In genomic region chr4:2596153-2596552, GRCh38 we compare ENCODE assay signal across 1 cellular context.
TF ChIP-seq lines count a peak whose summit lies in the region.

No MANE protein-coding gene starts in this region.

TF ChIP-seq in GM23338, 12 proteins besides CTCF, POLR2A, EP300 and RAD21:
- no peak for TF ChIP-seq ZNF331 (CRISPR knock-in tag; IDR thresholded peaks at IDR 0.05; ENCODE audit: low read depth)
- no peak for TF ChIP-seq POLR2AphosphoS5 (IDR thresholded peaks at IDR 0.05; ENCODE audit: low read depth)
- TF ChIP-seq CREB1 (CRISPR knock-in tag; IDR thresholded peaks at IDR 0.05; ENCODE audit: low read depth): no peak
- no peak for TF ChIP-seq ZNF114 (CRISPR knock-in tag; IDR thresholded peaks at IDR 0.05)
- TF ChIP-seq ETS1 (IDR thresholded peaks at IDR 0.05): no peak
